ENCODE assay signal across 23 cellular contexts in the genomic region with DNA sequence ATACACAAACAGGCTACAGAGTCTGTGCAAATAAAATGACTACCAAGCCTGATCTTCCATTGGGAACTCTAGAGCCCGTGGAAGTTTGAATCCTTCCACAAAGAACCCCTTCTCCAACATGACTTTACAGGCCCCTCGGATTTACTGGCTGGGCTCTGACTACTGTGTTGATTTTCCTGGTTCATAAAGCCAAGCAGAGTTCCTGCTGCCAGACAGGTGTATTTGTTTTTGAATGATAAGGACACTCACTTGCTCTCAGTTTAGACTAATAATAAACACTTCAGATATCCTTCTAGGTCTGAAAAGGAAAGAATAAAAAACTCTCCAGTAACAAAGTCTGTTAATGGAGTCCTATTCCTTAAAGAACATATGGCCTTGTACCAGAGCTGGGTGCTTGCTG. TPM values are rescaled to one million over a fixed set of nuclear protein-coding genes. Genes with fewer than 3 reads are reported as not detected.
DNase-seq lines count a peak whose midpoint lies in the region; ATAC-seq and TF ChIP-seq lines count a peak whose summit lies in the region.
"Had no signal": no experiment of that assay in that cellular context is flagged by ENCODE, and none has a peak within 500 bp of the region (broad histone marks: within the 10 kb centered on the region; RNA-seq: fewer than 3 reads in every experiment).

No MANE protein-coding gene starts in this region.

- no peak overlapping the region for H3K4ac ChIP-seq in trophoblast cell (ENCODE audit: low read depth, low read length)

- H3K27me3 ChIP-seq in lung (ENCODE audit: control insufficient read depth, insufficient read depth) = no peaks in the 10 kb centered on the region
- no peaks in the 10 kb centered on the region for H3K27me3 ChIP-seq in psoas muscle (ENCODE audit: insufficient read depth in 3 of 3, low read length in 2 of 3)
- H3K27me3 ChIP-seq in trophoblast cell (ENCODE audit: insufficient read depth, low read length) = no peaks in the 10 kb centered on the region
- H3K27me3 ChIP-seq: BLaER1 treated with 17β-estradiol and CSF1 and Interleukin-3, amounts not matched to agents 10 nM and 100 nM; SJCRH30 had no signal

- no peak overlapping the region for H2AK5ac ChIP-seq in trophoblast cell (ENCODE audit: low read length)

- no peak overlapping the region for H3K14ac ChIP-seq in trophoblast cell (ENCODE audit: low read length)

- H4K8ac ChIP-seq in trophoblast cell (ENCODE audit: low read depth, low read length) = no peak overlapping the region

- H4K12ac ChIP-seq in trophoblast cell (ENCODE audit: low read depth, low read length) = no peak overlapping the region

- no peak overlapping the region for H2BK12ac ChIP-seq in trophoblast cell (ENCODE audit: low read length)

- H3K79me1 ChIP-seq in trophoblast cell (ENCODE audit: low read length) = no peaks in the 10 kb centered on the region

- H4K91ac ChIP-seq in trophoblast cell (ENCODE audit: low read depth, low read length) = no peak overlapping the region

- TF ChIP-seq CTCF in lung (IDR thresholded peaks at IDR 0.05; ENCODE audit: control extremely low read depth, extremely low read depth) (no peak), psoas muscle (IDR thresholded peaks at IDR 0.05) (no peak)

- no peaks in the 10 kb centered on the region for H3K79me2 ChIP-seq in trophoblast cell (ENCODE audit: control insufficient read depth, insufficient read depth, low read length, poor library complexity)

- H3K9me3 ChIP-seq in lung (ENCODE audit: control insufficient read depth in 2 of 2, insufficient read depth in 1 of 2, low read length in 1 of 2) (no peaks in the 10 kb centered on the region), psoas muscle (no peaks in the 10 kb centered on the region), trophoblast cell (ENCODE audit: insufficient read depth, low read depth, low read length) (no peaks in the 10 kb centered on the region)
- H3K9me3 ChIP-seq: SJCRH30 had no signal

- H2AFZ ChIP-seq in trophoblast cell (ENCODE audit: insufficient read depth, low read length, poor library complexity) = no peak overlapping the region

- no peak overlapping the region for H3K4me2 ChIP-seq in trophoblast cell (ENCODE audit: low read length)

- no peak overlapping the region for H3K18ac ChIP-seq in trophoblast cell (ENCODE audit: low read length)

- ATAC-seq in lung (ENCODE audit: insufficient read depth, low FRiP score) = peak; percentile 72
- no peak for ATAC-seq in psoas muscle
- no peak for ATAC-seq in left ventricle myocardium superior
- ATAC-seq in GM19397 (IDR thresholded peaks at IDR 0.05; ENCODE audit: unreplicated experiment) = no peak

- H3K23ac ChIP-seq in trophoblast cell (ENCODE audit: low read length) = no peak overlapping the region

- H3K9ac ChIP-seq in trophoblast cell (ENCODE audit: low read length) = no peak overlapping the region
- H3K9ac ChIP-seq: BLaER1 treated with 17β-estradiol and CSF1 and Interleukin-3, amounts not matched to agents 10 nM and 100 nM had no signal

- intact Hi-C loops in psoas muscle (cut with DNase I) = no loop called here
- intact Hi-C loops in left ventricle myocardium superior (cut with micrococcal nuclease) = no loop called here

- DNase-seq in DMS153 treated with DMSO at 0.1 percent for 48 hours (lab: John Stamatoyannopoulos, UW; ENCODE audit: unreplicated experiment) = peak; percentile 80
- DNase-seq in NCI-H146 (lab: John Stamatoyannopoulos, UW) = peak; percentile 22
- DNase-seq in NCI-H774 (lab: John Stamatoyannopoulos, UW) = peak; percentile 31
- no peak for DNase-seq in lung (ENCODE audit: low spot score)
- DNase-seq in psoas muscle = no peak
- DNase-seq in left ventricle myocardium superior = no peak
- DNase-seq in trophoblast cell = no peak
- DNase-seq: activated CD4-positive, alpha-beta T cell treated with anti-CD3 and anti-CD28 coated beads, Interleukin-2, amount 50 U/mL, for 48 hours; activated naive CD4-positive, alpha-beta T cell treated with Interleukin-2 at 50 U/mL for 16 hours; amygdala; caudate nucleus; dorsolateral prefrontal cortex; foreskin melanocyte; HFFc6; KG1; kidney glomerular epithelial cell; midbrain; NCI-H524; PC-3; SJCRH30 had no signal

- H3K36me3 ChIP-seq in lung (ENCODE audit: control insufficient read depth in 2 of 2, insufficient read depth in 2 of 2, low read length in 2 of 2) (no peaks in the 10 kb centered on the region), psoas muscle (ENCODE audit: insufficient read depth in 1 of 2, low read depth in 1 of 2) (no peaks in the 10 kb centered on the region), trophoblast cell (ENCODE audit: control insufficient read depth in 1 of 2, insufficient read depth in 2 of 2, low read length in 2 of 2) (no peaks in the 10 kb centered on the region)
- H3K36me3 ChIP-seq: BLaER1 treated with 17β-estradiol and CSF1 and Interleukin-3, amounts not matched to agents 10 nM and 100 nM; SJCRH30 had no signal

- H3K4me1 ChIP-seq in lung (ENCODE audit: control insufficient read depth in 2 of 2, insufficient read depth in 2 of 2, low read length in 2 of 2) = no peaks in the 10 kb centered on the region
- peaks cover 19% of the 10 kb centered on the region for H3K4me1 ChIP-seq in psoas muscle
- H3K4me1 ChIP-seq in trophoblast cell (ENCODE audit: control insufficient read depth in 1 of 2, insufficient read depth in 2 of 2, low read length in 2 of 2) = no peaks in the 10 kb centered on the region
- H3K4me1 ChIP-seq: SJCRH30 had no signal

- WGBS in lung, 2 donors = 57 to 84% methylated on average over 2 of the region's 2 CpGs
- 72 to 85% (median 76%) methylated on average over 2 of the region's 2 CpGs for WGBS in psoas muscle, 3 donors
- no CpG with 5 or more reads among the region's 2 CpGs for WGBS in trophoblast cell (ENCODE audit: extremely low coverage, insufficient coverage, insufficient read length)

- H3K27ac ChIP-seq in lung (ENCODE audit: low read depth in 1 of 2, low read length in 1 of 2) (no peak overlapping the region), psoas muscle (no peak overlapping the region), trophoblast cell (ENCODE audit: low read depth, low read length) (no peak overlapping the region)
- H3K27ac ChIP-seq: BLaER1 treated with 17β-estradiol and CSF1 and Interleukin-3, amounts not matched to agents 10 nM and 100 nM; dorsolateral prefrontal cortex; epithelial cell of prostate; SJCRH30 had no signal

- H3K4me3 ChIP-seq in lung (no peak overlapping the region), psoas muscle (no peak overlapping the region), trophoblast cell (ENCODE audit: low read depth, low read length) (no peak overlapping the region)
- H3K4me3 ChIP-seq: BLaER1 treated with 17β-estradiol and CSF1 and Interleukin-3, amounts not matched to agents 10 nM and 100 nM; dorsolateral prefrontal cortex; SJCRH30 had no signal

- H2BK120ac ChIP-seq in trophoblast cell (ENCODE audit: insufficient read depth, low read length, poor library complexity) = no peak overlapping the region

- H2BK5ac ChIP-seq in trophoblast cell (ENCODE audit: low read depth, low read length, poor library complexity) = no peak overlapping the region

RNA-seq across cellular contexts. Expression of gene SIX1, which starts 31.1 kb away (rescaled TPM):
- 1 to 10 TPM; 5.0 to 5.9 TPM for total RNA-seq in lung
- polyA plus RNA-seq in lung = 1 to 10 TPM; 2.1 to 2.7 TPM
- 10 to 100 TPM; 38.5 to 58.0 (median 43.4) TPM for total RNA-seq in psoas muscle
- polyA plus RNA-seq in psoas muscle = 10 to 100 TPM in 2 of 3 donors, 1 to 10 TPM in 1; 8.3 to 86.6 (median 37.7) TPM
- total RNA-seq in left ventricle myocardium superior = not detected
- 0.03 and 0.08 TPM in 2 replicates for polyA plus RNA-seq in trophoblast cell (2013)

Comparison
In these comparisons a context has a peak if more than half of its experiments do, and no peak if none do; other contexts are left out.
1. DNase-seq: peak in DMS153 treated with DMSO at 0.1 percent for 48 hours (single experiment), NCI-H146 (single experiment) and NCI-H774 (single experiment); none in lung (single experiment), psoas muscle (0 of 2), left ventricle myocardium superior (single experiment) and trophoblast cell (0 of 2).
2. RNA of gene SIX1, which starts 31.1 kb away (total RNA-seq): 38.5 to 58.0 TPM in psoas muscle; 5.0 to 5.9 TPM in lung and not detected in left ventricle myocardium superior (single experiment); every median in the first group is over 4 times any median in the second.